In genomic region chr1:151005729-151006330, GRCh38 we compare ENCODE assay signal across 1 cellular context.
A peak's percentile ranks its signal among the peaks of the same experiment; 100 is the strongest.
TF ChIP-seq lines count a peak whose summit lies in the region.

No MANE protein-coding gene starts in this region.

TF ChIP-seq in K562, 482 proteins besides CTCF, POLR2A, EP300 and RAD21:
- TF ChIP-seq KHSRP (IDR thresholded peaks at IDR 0.05) (no peak), MECOM (CRISPR knock-in tag; IDR thresholded peaks at IDR 0.05) (no peak), NKRF (IDR thresholded peaks at IDR 0.05; ENCODE audit: borderline replicate concordance) (0 out of 2 replicates have a peak, but pooled peaks have one; percentile 20), CTBP1 (IDR thresholded peaks at IDR 0.05; ENCODE audit: borderline replicate concordance) (peak; percentile 9; the same call in 1 of the 2 replicates), MLLT1 (IDR thresholded peaks at IDR 0.05) (no peak), DLX4 (CRISPR knock-in tag; IDR thresholded peaks at IDR 0.05) (no peak), PREB (CRISPR knock-in tag; IDR thresholded peaks at IDR 0.05) (no peak), KDM5B (IDR thresholded peaks at IDR 0.05; ENCODE audit: insufficient replicate concordance, low read depth, low read length) (peak; percentile 15), GTF2E2 (tag; IDR thresholded peaks at IDR 0.05) (0 out of 2 replicates have a peak, but pooled peaks have one; percentile 37), ZFPM2 (CRISPR knock-in tag; IDR thresholded peaks at IDR 0.05) (no peak)
